In the genomic region with DNA sequence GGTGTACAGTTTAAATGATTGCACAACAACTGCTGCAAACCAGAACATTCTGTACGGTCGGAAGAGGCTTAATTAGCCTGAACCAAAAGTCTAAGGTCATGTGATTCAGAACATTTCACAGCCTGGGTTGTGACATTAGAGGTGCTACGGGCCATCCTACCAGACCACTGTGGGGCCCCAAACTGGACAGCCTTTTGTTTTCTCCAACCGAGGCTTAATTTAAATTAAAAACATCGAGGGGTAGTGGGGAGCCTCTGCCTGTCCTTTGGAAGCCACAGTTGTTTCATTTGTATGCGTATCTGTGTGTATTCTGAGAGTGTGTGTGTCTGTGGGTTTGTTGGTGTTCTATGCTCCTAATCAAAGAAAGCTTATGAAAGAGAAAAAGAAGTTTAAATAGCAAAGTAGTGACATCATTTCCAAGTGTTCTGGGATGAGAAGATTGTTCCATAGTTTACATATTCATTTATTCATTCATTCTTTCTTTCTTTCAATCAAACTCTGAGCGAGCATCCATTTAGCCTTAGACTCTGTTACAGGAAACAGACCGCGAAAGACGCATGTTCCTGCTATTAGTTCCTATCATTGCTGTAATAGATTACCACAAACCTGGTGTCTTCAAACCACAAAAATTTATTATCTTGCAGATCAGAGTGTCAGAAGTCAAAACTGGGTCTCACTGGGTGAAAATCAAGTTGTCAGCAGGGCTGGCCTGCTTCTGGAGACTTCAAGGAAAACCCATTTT, we compare ENCODE assay signal across 8 cellular contexts.
DNase-seq lines count a peak whose midpoint lies in the region; TF ChIP-seq lines count a peak whose summit lies in the region.

No MANE protein-coding gene starts in this region.

- H3K4me3 Mint-ChIP-seq in Caco-2 (ENCODE audit: unreplicated experiment): no peak overlapping the region

- 0 out of 2 replicates have a peak, but pooled peaks cover 4% of the 10 kb centered on the region for H3K4me1 ChIP-seq in Caco-2

- H3K4me3 ChIP-seq in GM12865 (ENCODE audit: low read depth, low read length) (no peak overlapping the region), fibroblast of the aortic adventitia (ENCODE audit: low read depth, low read length) (no peak overlapping the region), retinal pigment epithelial cell (ENCODE audit: low read length) (no peak overlapping the region), Caco-2 (ENCODE audit: low read depth, low read length) (no peak overlapping the region)

- H3K36me3 ChIP-seq in Caco-2 (ENCODE audit: control insufficient read depth, insufficient read depth, low read length): no peaks in the 10 kb centered on the region

- CTCF ChIA-PET in Caco-2 (lab: Charles Lee): no interaction called here

- BruUV-seq in Caco-2 (replicated peaks; lab: Mats Ljungman, UMichigan): no TSS peak

- H3K9me3 ChIP-seq in Caco-2: no peaks in the 10 kb centered on the region

- POLR2A ChIA-PET in Caco-2 (lab: Charles Lee): no interaction called here

- no peaks in the 10 kb centered on the region for H3K36me3 Mint-ChIP-seq in Caco-2 (ENCODE audit: insufficient read depth, unreplicated experiment)

- H3K4me1 Mint-ChIP-seq in Caco-2 (ENCODE audit: low read depth, unreplicated experiment): no peaks in the 10 kb centered on the region

- intact Hi-C loops in Caco-2 (cut with micrococcal nuclease; ENCODE audit: unreplicated experiment): no loop called here

- no peak overlapping the region for H3K27ac Mint-ChIP-seq in Caco-2 (ENCODE audit: unreplicated experiment)

- DNase-seq in GM12865 (ENCODE audit: low read depth) (peak; percentile 18), fibroblast of the aortic adventitia (ENCODE audit: low read depth) (peak; percentile 38), retinal pigment epithelial cell (ENCODE audit: low read depth) (peak; percentile 34), Caco-2 (no peak), DMS79 treated with DMSO at 0.1 percent for 48 hours (lab: John Stamatoyannopoulos, UW) (no peak), NCI-H1092 (lab: John Stamatoyannopoulos, UW) (no peak)
- DNase-seq in activated CD4-positive, alpha-beta T cell treated with anti-CD3 and anti-CD28 coated beads for 48 hours: peak; percentile 49
- no peak for DNase-seq in activated CD8-positive, alpha-beta memory T cell treated with anti-CD3 and anti-CD28 coated beads, Interleukin-2, amount 50 U/mL, for 48 hours

- H3K9me3 Mint-ChIP-seq in Caco-2 (ENCODE audit: unreplicated experiment): no peaks in the 10 kb centered on the region

- TF ChIP-seq CTCF in GM12865 (IDR thresholded peaks at IDR 0.05; ENCODE audit: insufficient read depth, low read depth, low read length, missing control alignments) (no peak), fibroblast of the aortic adventitia (IDR thresholded peaks at IDR 0.05; ENCODE audit: insufficient read depth, low read length) (no peak), retinal pigment epithelial cell (conservative IDR thresholded peaks at IDR 0.05; ENCODE audit: low read depth, low read length) (no peak), Caco-2 (IDR thresholded peaks at IDR 0.05; ENCODE audit: insufficient read depth in 1 of 2, low read depth in 1 of 2, low read length in 1 of 2, severe bottlenecking in 1 of 2, unreplicated experiment in 1 of 2) (no peak)

- H3K27me3 Mint-ChIP-seq in Caco-2 (ENCODE audit: insufficient read depth, unreplicated experiment): no peaks in the 10 kb centered on the region

- no peaks in the 10 kb centered on the region for H3K27me3 ChIP-seq in Caco-2 (replicated peaks; ENCODE audit: control insufficient read depth, insufficient read depth, low read length)

Comparison
In these comparisons a context has a peak if more than half of its experiments do, and no peak if none do; other contexts are left out.
1. DNase-seq: peak in GM12865 (single experiment), activated CD4-positive, alpha-beta T cell treated with anti-CD3 and anti-CD28 coated beads for 48 hours (single experiment), fibroblast of the aortic adventitia (single experiment) and retinal pigment epithelial cell (single experiment); none in Caco-2 (0 of 2), DMS79 treated with DMSO at 0.1 percent for 48 hours (single experiment), activated CD8-positive, alpha-beta memory T cell treated with anti-CD3 and anti-CD28 coated beads, Interleukin-2, amount 50 U/mL, for 48 hours (single experiment) and NCI-H1092 (single experiment).